ENCODE assay signal across 8 cellular contexts in genomic region chr15:51829360-51830278, GRCh38. TPM values are rescaled to one million over a fixed set of nuclear protein-coding genes. Genes with fewer than 3 reads are reported as not detected.
DNase-seq lines count a peak whose midpoint lies in the region; ATAC-seq and TF ChIP-seq lines count a peak whose summit lies in the region.

TMOD3 (plus strand) TSS chr15:51829653; CDS start chr15:51862885, 33,232 bp downstream.

- H3K4me1 ChIP-seq in ascending aorta (peaks cover 0 to 22% of the 10 kb centered on the region in 2 donors), right atrium auricular region (peaks cover 0 to 32% of the 10 kb centered on the region in 2 donors), psoas muscle (peaks cover 32% of the 10 kb centered on the region), urinary bladder (ENCODE audit: insufficient read depth) (no peaks in the 10 kb centered on the region)

- DNase-seq in GM13976 (ENCODE audit: low spot score) (peak; percentile 96), NCI-H1417 treated with DMSO at 0.1 percent for 48 hours (lab: John Stamatoyannopoulos, UW) (peak; percentile 28), ascending aorta (ENCODE audit: low spot score in 2 of 2) (peak; percentile 69 to 94), right atrium auricular region (ENCODE audit: low spot score) (peak; percentile 94), psoas muscle (peak; percentile 92 to 95)

- H3K36me3 ChIP-seq in ascending aorta, result no peaks in the 10 kb centered on the region
- H3K36me3 ChIP-seq in right atrium auricular region, result no peaks in the 10 kb centered on the region
- no peaks in the 10 kb centered on the region for H3K36me3 ChIP-seq in psoas muscle (ENCODE audit: insufficient read depth in 1 of 2, low read depth in 1 of 2)
- no peaks in the 10 kb centered on the region for H3K36me3 ChIP-seq in urinary bladder (ENCODE audit: insufficient read depth)

- H3K4me3 ChIP-seq in ascending aorta, result peak within 1 kb of the TSS; percentile 89 to 97
- peak within 1 kb of the TSS; percentile 99 for H3K4me3 ChIP-seq in right atrium auricular region
- peak within 1 kb of the TSS; percentile 98 for H3K4me3 ChIP-seq in psoas muscle
- peak within 1 kb of the TSS; percentile 88 for H3K4me3 ChIP-seq in urinary bladder (ENCODE audit: low read depth, low read length)

- ATAC-seq in HG02798 (IDR thresholded peaks at IDR 0.05; ENCODE audit: poor library complexity, unreplicated experiment) (peak; percentile 91), psoas muscle (peak; percentile 98 to 100 (median 99))

- intact Hi-C loops in T-helper 2 cell treated with Interferon-gamma antibody and Interleukin-4, amounts not matched to agents 100 ng/mL and 5 ng/mL, for 36 hours (cut with micrococcal nuclease), result loop anchor here (1.0 to 5.0 kb wide), 3 partner anchors 33 to 193 kb away; partner anchors contain the start of gene LYSMD2
- intact Hi-C loops in ascending aorta (cut with DNase I) (loop anchor here (2.0 to 5.0 kb wide), 3 partner anchors 17 to 92 kb away; partner anchors contain the start of gene LYSMD2), psoas muscle (cut with DNase I) (loop anchor here in 1 of 2 donors (10.0 kb wide), 1 partner anchor 55 kb away; no protein-coding TSS in a partner anchor)

- H3K27ac ChIP-seq in ascending aorta (peak within 1 kb of the TSS; percentile 84 to 95), right atrium auricular region (peak within 1 kb of the TSS; percentile 94 to 97), psoas muscle (peak within 1 kb of the TSS; percentile 86), urinary bladder (ENCODE audit: low read depth) (peak within 1 kb of the TSS; percentile 93)

- no peaks in the 10 kb centered on the region for H3K9me3 ChIP-seq in ascending aorta
- no peaks in the 10 kb centered on the region for H3K9me3 ChIP-seq in right atrium auricular region
- H3K9me3 ChIP-seq in psoas muscle, result no peaks in the 10 kb centered on the region

- in situ Hi-C loops in GM13976 (cut with MboI; ENCODE audit: low sequenced_read_pairs, unreplicated experiment), result no loop called here

- 1 to 2% (median 1%) methylated on average over 69 to 89 of the region's 89 CpGs for WGBS in psoas muscle, 3 donors
- 2% methylated on average over 89 of the region's 89 CpGs for WGBS in urinary bladder

- TF ChIP-seq CTCF in GM13976 (IDR thresholded peaks at IDR 0.05; ENCODE audit: borderline replicate concordance, control extremely low read depth, extremely low read depth, insufficient read depth, missing control alignments) (no peak), ascending aorta (IDR thresholded peaks at IDR 0.05) (no peak), right atrium auricular region (IDR thresholded peaks at IDR 0.05) (no peak), psoas muscle (IDR thresholded peaks at IDR 0.05) (no peak)

- H3K27me3 ChIP-seq in ascending aorta, result no peaks in the 10 kb centered on the region
- H3K27me3 ChIP-seq in right atrium auricular region, result no peaks in the 10 kb centered on the region
- no peaks in the 10 kb centered on the region for H3K27me3 ChIP-seq in psoas muscle (ENCODE audit: insufficient read depth in 3 of 3, low read length in 2 of 3)

RNA-seq across cellular contexts. Expression of gene TMOD3, which starts in this region (rescaled TPM):
- 60.5 and 60.8 TPM in 2 replicates for total RNA-seq in T-helper 2 cell treated with Interferon-gamma antibody and Interleukin-4, amounts not matched to agents 100 ng/mL and 5 ng/mL, for 36 hours
- total RNA-seq in ascending aorta (28.0 TPM), right atrium auricular region (10 to 100 TPM; 18.7 to 19.7 TPM), psoas muscle (10 to 100 TPM in 1 of 4 donors, 1 to 10 TPM in 3; 6.4 to 22.6 (median 7.9) TPM), urinary bladder (53.8 TPM)
- polyA plus RNA-seq in psoas muscle (10 to 100 TPM in 1 of 3 donors, 1 to 10 TPM in 2; 1.8 to 12.0 (median 4.1) TPM), urinary bladder (11.6 TPM)

Comparison
In these comparisons a context has a peak if more than half of its experiments do, and no peak if none do; other contexts are left out.
1. Peak in every context shown above with its lines: DNase-seq, ATAC-seq, H3K4me3 ChIP-seq and H3K27ac ChIP-seq.
2. DNase-seq: peak in every context shown above with its lines; median percentile 96 in GM13976; 94 in right atrium auricular region; 94 in psoas muscle; 82 in ascending aorta; 28 in NCI-H1417 treated with DMSO at 0.1 percent for 48 hours.